ENCODE assay signal across 30 cellular contexts in genomic region chr21:33135925-33136324, GRCh38.
DNase-seq lines count a peak whose midpoint lies in the region; ATAC-seq and TF ChIP-seq lines count a peak whose summit lies in the region.
"Had no signal": no experiment of that assay in that cellular context is flagged by ENCODE, and none has a peak within 500 bp of the region (broad histone marks: within the 10 kb centered on the region; RNA-seq: fewer than 3 reads in every experiment).

No MANE protein-coding gene starts in this region.

- no peak for TF ChIP-seq CTCF in osteocyte (IDR thresholded peaks at IDR 0.05)
- no peak for TF ChIP-seq CTCF in PC-3 (conservative IDR thresholded peaks at IDR 0.05; ENCODE audit: low read depth, low read length)

- intact Hi-C loops in PC-3 (cut with micrococcal nuclease), result no loop called here

- no peak overlapping the region for H3K4me2 ChIP-seq in PC-3 (ENCODE audit: low read length)

- H3K9me3 Mint-ChIP-seq in osteocyte (ENCODE audit: unreplicated experiment), result no peaks in the 10 kb centered on the region
- H3K9me3 Mint-ChIP-seq: activated CD4-positive, alpha-beta memory T cell treated with anti-CD3 and anti-CD28 coated beads, Interleukin-2, amount 10 ng/mL, durations not matched to agents 7 days and 5 days; memory B cell; neural crest cell; T-helper 1 cell treated with Interleukin-12 subunit alpha and Interleukin-12 subunit beta and Interleukin-4 antibody, amounts not matched to agents 30 μg/mL and 1 μg/mL, for 36 hours had no signal

- peaks cover 88% of the 10 kb centered on the region for H3K27me3 ChIP-seq in PC-3 (ENCODE audit: low read length)
- H3K27me3 ChIP-seq: brain microvascular endothelial cell, right atrium auricular region had no signal

- H3F3A ChIP-seq in PC-3 (ENCODE audit: low read length, unreplicated experiment), result no peaks in the 10 kb centered on the region

- no peaks in the 10 kb centered on the region for H3K4me1 ChIP-seq in PC-3 (ENCODE audit: insufficient read depth, low read length)
- H3K4me1 ChIP-seq: BE2C, HAP-1, parathyroid adenoma, right atrium auricular region, transverse colon had no signal

- H3K9ac ChIP-seq in PC-3 (ENCODE audit: low read length), result no peak overlapping the region
- H3K9ac ChIP-seq: parathyroid adenoma had no signal

- no peaks in the 10 kb centered on the region for H4K20me1 ChIP-seq in PC-3 (ENCODE audit: low read length)

- CTCF ChIA-PET in HEK293T (lab: Yijun Ruan, JAX) (interaction anchor here (1.0 to 1.4 kb wide), 3 partner anchors 9 to 196 kb away, joined by 3 to 4 read pairs (median 3); no protein-coding TSS in a partner anchor), PC-3 (lab: Charles Lee) (no interaction called here)

- H3K4me3 Mint-ChIP-seq in osteocyte (ENCODE audit: unreplicated experiment), result no peak overlapping the region
- H3K4me3 Mint-ChIP-seq: activated CD4-positive, alpha-beta memory T cell treated with anti-CD3 and anti-CD28 coated beads, Interleukin-2, amount 10 ng/mL, durations not matched to agents 7 days and 5 days; immature natural killer cell; memory B cell; neural crest cell; T-helper 1 cell treated with Interleukin-12 subunit alpha and Interleukin-12 subunit beta and Interleukin-4 antibody, amounts not matched to agents 30 μg/mL and 1 μg/mL, for 36 hours had no signal

- POLR2A ChIA-PET in HEK293T (lab: Yijun Ruan, JAX), result no interaction called here
- POLR2A ChIA-PET in PC-3 (lab: Charles Lee; ENCODE audit: unreplicated experiment), result no interaction called here

- DNase-seq in SHP77 (lab: John Stamatoyannopoulos, UW), result peak; percentile 14 to 25
- no peak for DNase-seq in SHP77 treated with DMSO at 0.1 percent for 48 hours (lab: John Stamatoyannopoulos, UW)
- DNase-seq in NCI-H2029 treated with DMSO at 0.1 percent for 48 hours (lab: John Stamatoyannopoulos, UW), result peak; percentile 76
- peak; percentile 76 for DNase-seq in NCI-H526 treated with DMSO at 0.1 percent for 48 hours (lab: John Stamatoyannopoulos, UW)
- DNase-seq in osteocyte (ENCODE audit: extremely low spot score, unreplicated experiment), result no peak
- no peak for DNase-seq in HEK293T (ENCODE audit: extremely low spot score)
- no peak for DNase-seq in PC-3
- DNase-seq: activated CD4-positive, alpha-beta memory T cell treated with anti-CD3 and anti-CD28 coated beads, Interleukin-2, amount 10 ng/mL, durations not matched to agents 7 days and 5 days; activated CD4-positive, alpha-beta T cell treated with anti-CD3 and anti-CD28 coated beads for 1 hour; activated CD8-positive, alpha-beta memory T cell treated with anti-CD3 and anti-CD28 coated beads, Interleukin-2, amount 50 U/mL, for 48 hours; activated naive CD4-positive, alpha-beta T cell treated with anti-CD3 and anti-CD28 coated beads, Interleukin-2, amount 50 U/mL, for 16 hours; amniotic stem cell; BE2C; brain microvascular endothelial cell; DND-41; hypothalamus; immature natural killer cell; KG1; NCI-H2107; RPMI8226; transverse colon had no signal

- no peak overlapping the region for H3K27ac Mint-ChIP-seq in osteocyte (ENCODE audit: unreplicated experiment)
- H3K27ac Mint-ChIP-seq: activated CD4-positive, alpha-beta memory T cell treated with anti-CD3 and anti-CD28 coated beads, Interleukin-2, amount 10 ng/mL, durations not matched to agents 7 days and 5 days; immature natural killer cell; memory B cell; T-helper 1 cell treated with Interleukin-12 subunit alpha and Interleukin-12 subunit beta and Interleukin-4 antibody, amounts not matched to agents 30 μg/mL and 1 μg/mL, for 36 hours had no signal

- H3K9me2 ChIP-seq in PC-3 (replicated peaks; ENCODE audit: low read length), result no peaks in the 10 kb centered on the region

- H3K9me3 ChIP-seq in PC-3 (ENCODE audit: low read length), result no peaks in the 10 kb centered on the region
- H3K9me3 ChIP-seq: BE2C, HAP-1, right atrium auricular region, transverse colon had no signal

- ATAC-seq in GM21717 (IDR thresholded peaks at IDR 0.05; ENCODE audit: unreplicated experiment), result no peak
- ATAC-seq in PC-3, result no peak
- ATAC-seq: left lobe of liver had no signal

- BruUV-seq in PC-3 (replicated peaks; lab: Mats Ljungman, UMichigan), result no TSS peak

- no peaks in the 10 kb centered on the region for H3K79me2 ChIP-seq in PC-3 (ENCODE audit: low read length)
- H3K79me2 ChIP-seq: parathyroid adenoma had no signal

- H3K36me3 Mint-ChIP-seq in osteocyte (ENCODE audit: unreplicated experiment), result no peaks in the 10 kb centered on the region
- H3K36me3 Mint-ChIP-seq: immature natural killer cell, memory B cell had no signal

- H3K27me3 Mint-ChIP-seq in osteocyte (ENCODE audit: unreplicated experiment), result peaks cover 50% of the 10 kb centered on the region

- no peak overlapping the region for H2AFZ ChIP-seq in PC-3 (ENCODE audit: low read length)
- H2AFZ ChIP-seq: parathyroid adenoma had no signal

- H3K4me1 Mint-ChIP-seq in osteocyte (ENCODE audit: unreplicated experiment), result no peaks in the 10 kb centered on the region
- H3K4me1 Mint-ChIP-seq: activated CD4-positive, alpha-beta memory T cell treated with anti-CD3 and anti-CD28 coated beads, Interleukin-2, amount 10 ng/mL, durations not matched to agents 7 days and 5 days; immature natural killer cell; memory B cell; neural crest cell had no signal

- no peaks in the 10 kb centered on the region for H3K36me3 ChIP-seq in PC-3 (ENCODE audit: low read depth, low read length)
- H3K36me3 ChIP-seq: BE2C, brain microvascular endothelial cell, HAP-1, right atrium auricular region, transverse colon had no signal

- H3K4me3 ChIP-seq in PC-3 (ENCODE audit: low read length), result no peak overlapping the region
- H3K4me3 ChIP-seq: HAP-1, right atrium auricular region, SK-N-MC, transverse colon had no signal

- H3K27ac ChIP-seq in PC-3 (ENCODE audit: low read length), result no peak overlapping the region
- H3K27ac ChIP-seq: brain microvascular endothelial cell, parathyroid adenoma, right atrium auricular region, SK-N-MC, transverse colon had no signal

TF ChIP-seq in HEK293T, 16 proteins besides CTCF, POLR2A, EP300 and RAD21:
- no peak for TF ChIP-seq ELF4 (IDR thresholded peaks at IDR 0.05)
- no peak for TF ChIP-seq ZNF384 (IDR thresholded peaks at IDR 0.05)
- TF ChIP-seq CTBP1 (IDR thresholded peaks at IDR 0.05; ENCODE audit: borderline replicate concordance), result no peak
- TF ChIP-seq TARDBP (IDR thresholded peaks at IDR 0.05), result no peak
- TF ChIP-seq NFRKB (IDR thresholded peaks at IDR 0.05), result no peak
- TF ChIP-seq SUZ12 (IDR thresholded peaks at IDR 0.05), result no peak
- no peak for TF ChIP-seq FOXK2 (IDR thresholded peaks at IDR 0.05)
- no peak for TF ChIP-seq ARNT (IDR thresholded peaks at IDR 0.05)
- TF ChIP-seq LEF1 (IDR thresholded peaks at IDR 0.05; ENCODE audit: borderline replicate concordance), result no peak
- TF ChIP-seq PKNOX1 (IDR thresholded peaks at IDR 0.05), result no peak
- TF ChIP-seq HDGF (IDR thresholded peaks at IDR 0.05; ENCODE audit: borderline replicate concordance), result no peak
- TF ChIP-seq SP1 (IDR thresholded peaks at IDR 0.05), result no peak
- TF ChIP-seq FOXA1 (IDR thresholded peaks at IDR 0.05), result no peak

Comparison
In these comparisons a context has a peak if more than half of its experiments do, and no peak if none do; other contexts are left out.
1. DNase-seq: peak in SHP77 (2 of 2), NCI-H2029 treated with DMSO at 0.1 percent for 48 hours (single experiment) and NCI-H526 treated with DMSO at 0.1 percent for 48 hours (single experiment); none in SHP77 treated with DMSO at 0.1 percent for 48 hours (single experiment), osteocyte (single experiment), HEK293T (single experiment) and PC-3 (single experiment).